In genomic region chr3:59480486-59480995, GRCh38 we compare ENCODE assay signal across 1 cellular context.
TF ChIP-seq lines count a peak whose summit lies in the region.

No MANE protein-coding gene starts in this region.

TF ChIP-seq in GM12878, 131 proteins besides CTCF, POLR2A, EP300 and RAD21 (continued from another document and continues in another):
- TF ChIP-seq ZNF592 (IDR thresholded peaks at IDR 0.05) (no peak), ETV6 (conservative IDR thresholded peaks at IDR 0.05 in 1 of 2, IDR thresholded peaks at IDR 0.05 in 1 of 2; ENCODE audit: borderline replicate concordance in 1 of 2, low read depth in 1 of 2) (peak in 1 of 2 experiments; percentile 93; a peak in 2 of 4 replicates), MYC (IDR thresholded peaks at IDR 0.05; ENCODE audit: insufficient read depth, insufficient read length, insufficient replicate concordance, low read length, severe bottlenecking) (no peak), SUZ12 (IDR thresholded peaks at IDR 0.05; ENCODE audit: unreplicated experiment) (no peak), RAD51 (IDR thresholded peaks at IDR 0.05) (peak; percentile 73), TCF3 (IDR thresholded peaks at IDR 0.05; ENCODE audit: borderline replicate concordance, insufficient read depth, low read depth, low read length) (no peak), ZBTB33 (IDR thresholded peaks at IDR 0.05) (no peak), SMAD5 (IDR thresholded peaks at IDR 0.05; ENCODE audit: low read depth) (no peak), ZBTB40 (IDR thresholded peaks at IDR 0.05; ENCODE audit: borderline replicate concordance) (no peak), STAT3 (IDR thresholded peaks at IDR 0.05; ENCODE audit: low read depth, low read length) (no peak), KDM1A (IDR thresholded peaks at IDR 0.05; ENCODE audit: borderline replicate concordance) (no peak), ZNF24 (IDR thresholded peaks at IDR 0.05) (no peak), SMAD1 (IDR thresholded peaks at IDR 0.05; ENCODE audit: low read depth, partially characterized antibody) (peak; percentile 57), LARP7 (IDR thresholded peaks at IDR 0.05) (no peak), STAT1 (conservative IDR thresholded peaks at IDR 0.05) (no peak), SKIL (IDR thresholded peaks at IDR 0.05; ENCODE audit: low read depth, poor library complexity, severe bottlenecking) (peak; percentile 56), KAT2A (conservative IDR thresholded peaks at IDR 0.05; ENCODE audit: control insufficient read depth, low read depth, low read length) (no peak), YBX1 (IDR thresholded peaks at IDR 0.05) (no peak), SREBF2 (IDR thresholded peaks at IDR 0.05; ENCODE audit: low read length) (no peak), RBBP5 (conservative IDR thresholded peaks at IDR 0.05) (no peak), SMARCA5 (IDR thresholded peaks at IDR 0.05) (no peak), NFIC (IDR thresholded peaks at IDR 0.05; ENCODE audit: low read depth, low read length) (peak; percentile 84), ZNF384 (IDR thresholded peaks at IDR 0.05; ENCODE audit: borderline replicate concordance, low read depth, low read length) (no peak), ATF7 (IDR thresholded peaks at IDR 0.05; ENCODE audit: low read depth) (peak; percentile 66), ZBTB11 (CRISPR knock-in tag; IDR thresholded peaks at IDR 0.05) (no peak), PAX8 (IDR thresholded peaks at IDR 0.05) (no peak), PML (IDR thresholded peaks at IDR 0.05; ENCODE audit: low read length) (0 out of 2 replicates have a peak, but pooled peaks have one; percentile 38), RFX5 (IDR thresholded peaks at IDR 0.05; ENCODE audit: low read depth, low read length) (no peak), E2F8 (IDR thresholded peaks at IDR 0.05; ENCODE audit: low read depth, partially characterized antibody) (no peak), MEF2A (IDR thresholded peaks at IDR 0.05; ENCODE audit: insufficient read depth, low read depth, low read length) (no peak), CBX3 (IDR thresholded peaks at IDR 0.05; ENCODE audit: borderline replicate concordance, low read depth) (no peak), EZH2 (IDR thresholded peaks at IDR 0.05; ENCODE audit: borderline replicate concordance, control insufficient read depth, low read depth, low read length) (no peak), HSF1 (IDR thresholded peaks at IDR 0.05; ENCODE audit: low read depth, low read length) (no peak), PAX5 (IDR thresholded peaks at IDR 0.05; ENCODE audit: borderline replicate concordance, low read depth, low read length) (no peak), SIN3A (IDR thresholded peaks at IDR 0.05; ENCODE audit: low read depth, low read length) (no peak), ATF2 (IDR thresholded peaks at IDR 0.05; ENCODE audit: low read length) (peak; percentile 84), IKZF2 (IDR thresholded peaks at IDR 0.05) (peak; percentile 82 to 84; a peak in 3 of 4 replicates), CBFB (IDR thresholded peaks at IDR 0.05; ENCODE audit: low read depth) (no peak), BCL11A (IDR thresholded peaks at IDR 0.05; ENCODE audit: low read depth, low read length) (no peak)
